ENCODE assay signal across 8 cellular contexts in genomic region chr12:15788266-15789214, GRCh38. TPM values are rescaled to one million over a fixed set of nuclear protein-coding genes. Genes with fewer than 3 reads are reported as not detected.
DNase-seq lines count a peak whose midpoint lies in the region; ATAC-seq and TF ChIP-seq lines count a peak whose summit lies in the region.

No MANE protein-coding gene starts in this region.

- H3K4me3 Mint-ChIP-seq in endodermal cell = peak overlapping the region; percentile 66

- WGBS in endodermal cell (ENCODE audit: insufficient coverage in 1 of 2, insufficient read length in 1 of 2), 2 experiments = 0 to 2% methylated on average over 19 to 63 of the region's 63 CpGs
- WGBS in mesendoderm (ENCODE audit: extremely low coverage, insufficient coverage, low lambda C conversion rate) = no CpG with 5 or more reads among the region's 63 CpGs

- RAD21 ChIA-PET in HCT116 (lab: Charles Lee; ENCODE audit: low non-redundant PET in 1 of 2, low total read pairs in 2 of 2, uncharacterized antibody in 2 of 2, unreplicated experiment in 2 of 2) = no interaction called here

- H3K27ac ChIP-seq in HCT116 (ENCODE audit: low read depth, low read length) (peak overlapping the region; percentile 90), endodermal cell (ENCODE audit: low read depth, low read length) (no peak overlapping the region), mesendoderm (ENCODE audit: low read depth, low read length) (no peak overlapping the region), temporal lobe (ENCODE audit: low read depth, low read length) (peak overlapping the region; percentile 33)

- H3K9me3 ChIP-seq in HCT116 (ENCODE audit: control insufficient read depth in 1 of 2, insufficient read depth in 1 of 2, low read depth in 1 of 2, low read length in 2 of 2) (no peaks in the 10 kb centered on the region), endodermal cell (ENCODE audit: control insufficient read depth, low read length) (no peaks in the 10 kb centered on the region)

- peaks cover 0 to 6% of the 10 kb centered on the region in 2 experiments; a peak in 1 of 4 replicates for H3K36me3 ChIP-seq in HCT116 (ENCODE audit: control insufficient read depth in 1 of 2, insufficient read depth in 2 of 2, low read length in 2 of 2)
- no peaks in the 10 kb centered on the region for H3K36me3 ChIP-seq in endodermal cell (ENCODE audit: control insufficient read depth, insufficient read depth, low read length)
- H3K36me3 ChIP-seq in mesendoderm (ENCODE audit: control insufficient read depth, insufficient read depth, low read length) = no peaks in the 10 kb centered on the region

- no peak overlapping the region for H2BK15ac ChIP-seq in mesendoderm (replicated peaks; ENCODE audit: low read depth)

- no peak overlapping the region for H2AFZ ChIP-seq in HCT116 (ENCODE audit: low read depth, low read length, poor library complexity, severe bottlenecking)

- H3K27me3 ChIP-seq in HCT116 (ENCODE audit: insufficient read depth, low read length) (no peaks in the 10 kb centered on the region), endodermal cell (ENCODE audit: control insufficient read depth, insufficient read depth, low read length, poor library complexity, severe bottlenecking) (peaks cover 62% of the 10 kb centered on the region), mesendoderm (ENCODE audit: insufficient read depth, low read length, poor library complexity) (peaks cover 3% of the 10 kb centered on the region)

- H3K36me3 Mint-ChIP-seq in endodermal cell (ENCODE audit: low read depth) = no peaks in the 10 kb centered on the region

- H4K20me1 ChIP-seq in HCT116 (ENCODE audit: insufficient read depth) = 0 out of 2 replicates have a peak, but pooled peaks cover 3% of the 10 kb centered on the region

- peak; percentile 11 to 68 for DNase-seq in NCI-H187 (lab: John Stamatoyannopoulos, UW)
- no peak for DNase-seq in NCI-H187 treated with DMSO at 0.1 percent for 48 hours (lab: John Stamatoyannopoulos, UW)
- DNase-seq in HCT116 (ENCODE audit: low read depth, low spot score) = peak; percentile 34
- peak; percentile 68 for DNase-seq in LoVo (ENCODE audit: low spot score)
- peak; percentile 12 for DNase-seq in UCSD-AML1 (lab: John Stamatoyannopoulos, UW; ENCODE audit: unreplicated experiment)
- peak; percentile 89 for DNase-seq in endodermal cell
- DNase-seq in mesendoderm = peak; percentile 53

- TF ChIP-seq POLR2A in HCT116 (IDR thresholded peaks at IDR 0.05; ENCODE audit: borderline replicate concordance, extremely low read depth, insufficient read depth, insufficient read length) = no peak

- H3K27me3 Mint-ChIP-seq in endodermal cell (ENCODE audit: insufficient read depth) = peaks cover 57% of the 10 kb centered on the region

- H3K79me1 ChIP-seq in mesendoderm (ENCODE audit: low read length) = no peaks in the 10 kb centered on the region

- TF ChIP-seq RAD21 in HCT116 (IDR thresholded peaks at IDR 0.05; ENCODE audit: low read depth) = no peak

- POLR2A ChIA-PET in HCT116 (lab: Charles Lee) = interaction anchor here (0.6 to 2.0 kb wide), 8 partner anchors 9 to 256 kb away, joined by 3 to 8 read pairs (median 4); no protein-coding TSS in a partner anchor

- H3K4me3 ChIP-seq in HCT116 (replicated peaks in 1 of 2; ENCODE audit: low read depth in 1 of 2, low read length in 2 of 2) (peak overlapping the region; percentile 78 to 79), endodermal cell (ENCODE audit: low read length) (peak overlapping the region; percentile 91), mesendoderm (ENCODE audit: low read length) (peak overlapping the region; percentile 26)

- peak; percentile 58 for ATAC-seq in HCT116

- peaks cover 14% of the 10 kb centered on the region for H3K4me1 Mint-ChIP-seq in endodermal cell

- H2AK5ac ChIP-seq in mesendoderm (ENCODE audit: low read length) = no peak overlapping the region

- no peak overlapping the region for H3K27ac Mint-ChIP-seq in endodermal cell

- no peaks in the 10 kb centered on the region for H3K9me3 Mint-ChIP-seq in endodermal cell

- H3K9ac ChIP-seq in HCT116 (ENCODE audit: low read length) (peak overlapping the region; percentile 73), endodermal cell (ENCODE audit: extremely low read depth, low read length, poor library complexity, severe bottlenecking) (peak overlapping the region; percentile 56), mesendoderm (ENCODE audit: low read length) (peak overlapping the region; percentile 68)

- no TSS peak for BruUV-seq in HCT116 (replicated peaks; lab: Mats Ljungman, UMichigan)

- H4K8ac ChIP-seq in mesendoderm (ENCODE audit: low read depth, low read length) = no peak overlapping the region

- H3K79me2 ChIP-seq in HCT116 (ENCODE audit: insufficient read depth, low read length) = peaks cover 54% of the 10 kb centered on the region
- H3K79me2 ChIP-seq in mesendoderm (ENCODE audit: control insufficient read depth, insufficient read depth, low read length) = no peaks in the 10 kb centered on the region

- TF ChIP-seq CTCF in HCT116 (IDR thresholded peaks at IDR 0.05 in 2 of 3, conservative IDR thresholded peaks at IDR 0.05 in 1 of 3; ENCODE audit: borderline replicate concordance in 1 of 3, insufficient read depth in 1 of 3, low read depth in 2 of 3, low read length in 2 of 3) (no peak), endodermal cell (conservative IDR thresholded peaks at IDR 0.05) (no peak)

- no peak overlapping the region for H3K4ac ChIP-seq in mesendoderm (ENCODE audit: low read depth, low read length)

- H4K5ac ChIP-seq in mesendoderm (ENCODE audit: low read length) = no peak overlapping the region

- CTCF ChIA-PET in HCT116 (lab: Charles Lee) = interaction anchor here (0.7 kb wide), 1 partner anchor 256 kb away, joined by 4 read pairs; no protein-coding TSS in a partner anchor

- H2BK120ac ChIP-seq in mesendoderm (ENCODE audit: low read depth, low read length) = no peak overlapping the region

- no peak overlapping the region for H3K23ac ChIP-seq in mesendoderm (ENCODE audit: low read length)

- intact Hi-C loops in HCT116 (cut with micrococcal nuclease) = loop anchor here (2.0 kb wide), 1 partner anchor 100 kb away; no protein-coding TSS in a partner anchor

- no peaks in the 10 kb centered on the region for H3K9me2 ChIP-seq in HCT116 (ENCODE audit: insufficient read depth)

- H3K4me1 ChIP-seq in HCT116 (ENCODE audit: control insufficient read depth in 1 of 2, insufficient read depth in 2 of 2, low read length in 2 of 2) (peaks cover 14 to 18% of the 10 kb centered on the region in 2 experiments), endodermal cell (ENCODE audit: control insufficient read depth, insufficient read depth, low read length) (no peaks in the 10 kb centered on the region), mesendoderm (ENCODE audit: control insufficient read depth, low read depth, low read length) (no peaks in the 10 kb centered on the region)

- no peak overlapping the region for H2BK5ac ChIP-seq in mesendoderm (ENCODE audit: low read length)

- H3K56ac ChIP-seq in mesendoderm (ENCODE audit: low read length) = peak overlapping the region; percentile 79

- peak overlapping the region; percentile 41 for H3K18ac ChIP-seq in mesendoderm (ENCODE audit: low read length)

- H3K4me2 ChIP-seq in HCT116 (ENCODE audit: low read length) (peak overlapping the region; percentile 84), mesendoderm (ENCODE audit: low read length) (peak overlapping the region; percentile 74)

TF ChIP-seq in HCT116, 20 proteins besides CTCF, POLR2A, EP300 and RAD21:
- TF ChIP-seq YY1 (IDR thresholded peaks at IDR 0.05; ENCODE audit: extremely low read depth, insufficient replicate concordance, low read depth, low read length) = no peak
- TF ChIP-seq SRF (IDR thresholded peaks at IDR 0.05; ENCODE audit: low read depth) = no peak
- no peak for TF ChIP-seq EZH2 (IDR thresholded peaks at IDR 0.05)

RNA-seq across cellular contexts. Expression of gene EPS8, which starts 0.6 kb away (rescaled TPM):
- total RNA-seq in HCT116 (2021; ENCODE audit: unreplicated experiment) = 49.9 TPM
- 49.7 and 61.6 TPM in 2 replicates for polyA plus RNA-seq in HCT116 (2012)
- 1 to 10 TPM; 6.7 to 8.1 TPM for total RNA-seq in endodermal cell
- 17.2 TPM for polyA plus RNA-seq in endodermal cell (2013, experiment 1 of 2)
- 19.9 TPM for polyA plus RNA-seq in endodermal cell (2013, experiment 2 of 2)
- polyA plus RNA-seq in mesendoderm (2013, experiment 1 of 2) = 5.5 TPM
- polyA plus RNA-seq in mesendoderm (2013, experiment 2 of 2) = 5.1 TPM
- 72.0 TPM for total RNA-seq in temporal lobe

Comparison
In these comparisons a context has a peak if more than half of its experiments do, and no peak if none do; other contexts are left out.
1. H3K27ac ChIP-seq: peak in HCT116 (single experiment) and temporal lobe (single experiment); none in endodermal cell (single experiment) and mesendoderm (single experiment).
2. H3K4me3 ChIP-seq: peak in every context shown above with its lines; median percentile 91 in endodermal cell; 78 in HCT116; 26 in mesendoderm.
3. Peak in every context shown above with its lines, with median percentiles within 50 percentile points of each other: H3K9ac ChIP-seq.